ENCODE assay signal across 13 cellular contexts in the genomic region with DNA sequence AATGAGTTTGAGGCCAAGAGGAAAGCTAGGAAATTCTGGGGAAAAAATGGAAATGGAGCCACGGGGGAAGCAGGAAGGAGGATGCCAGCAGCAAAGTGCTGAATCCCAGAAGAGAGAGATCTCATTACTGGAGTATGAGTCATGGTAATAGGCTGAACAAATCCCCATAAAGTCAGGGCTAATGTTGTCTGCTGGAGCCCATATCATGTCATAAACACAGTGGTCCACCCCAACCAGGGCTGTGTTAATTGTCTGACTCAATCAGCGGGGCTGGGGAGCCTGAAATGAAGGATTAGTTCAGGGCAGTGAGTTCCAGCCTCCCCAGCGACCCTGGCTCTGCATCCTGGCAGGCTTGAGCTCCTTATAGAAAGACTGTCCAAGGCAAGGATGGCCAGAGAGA.
A peak's percentile ranks its signal among the peaks of the same experiment; 100 is the strongest.
DNase-seq lines count a peak whose midpoint lies in the region; FAIRE-seq and TF ChIP-seq lines count a peak whose summit lies in the region.
"Had no signal": no experiment of that assay in that cellular context is flagged by ENCODE, and none has a peak within 500 bp of the region (broad histone marks: within the 10 kb centered on the region; RNA-seq: fewer than 3 reads in every experiment).

No MANE protein-coding gene starts in this region.

- H3K4me2 ChIP-seq in astrocyte (ENCODE audit: low read length) = peak overlapping the region; percentile 50

- H3K9me3 Mint-ChIP-seq in astrocyte (ENCODE audit: unreplicated experiment) = peaks cover 3% of the 10 kb centered on the region
- H3K9me3 Mint-ChIP-seq in activated naive CD4-positive, alpha-beta T cell treated with anti-CD3 and anti-CD28 coated beads, Interleukin-2, amount 10 ng/mL, durations not matched to agents 7 days and 5 days = no peaks in the 10 kb centered on the region
- H3K9me3 Mint-ChIP-seq: activated B cell treated with CpG ODN at 0.5 μM for 24 hours had no signal

- H3K4me1 ChIP-seq in astrocyte (ENCODE audit: insufficient read depth, low read length) (no peaks in the 10 kb centered on the region), tibial nerve (no peaks in the 10 kb centered on the region), ovary (ENCODE audit: insufficient read depth) (no peaks in the 10 kb centered on the region)

- TF ChIP-seq POLR2A in tibial nerve (IDR thresholded peaks at IDR 0.05) (no peak), ovary (IDR thresholded peaks at IDR 0.05) (no peak)

- TF ChIP-seq CTCF in AG09309 (IDR thresholded peaks at IDR 0.05; ENCODE audit: control insufficient read depth, insufficient read depth, low read depth, low read length, missing control alignments) (no peak), astrocyte (IDR thresholded peaks at IDR 0.05; ENCODE audit: insufficient read depth, low read depth, low read length) (no peak), tibial nerve (IDR thresholded peaks at IDR 0.05) (no peak), ovary (IDR thresholded peaks at IDR 0.05) (no peak)

- no peaks in the 10 kb centered on the region for H3K79me2 ChIP-seq in astrocyte (ENCODE audit: insufficient read depth, low read length)

- H3K36me3 ChIP-seq in astrocyte (ENCODE audit: insufficient read depth, low read length) = no peaks in the 10 kb centered on the region
- H3K36me3 ChIP-seq in tibial nerve = no peaks in the 10 kb centered on the region
- no peaks in the 10 kb centered on the region for H3K36me3 ChIP-seq in ovary
- H3K36me3 ChIP-seq: thoracic aorta had no signal

- peak; percentile 63 for FAIRE-seq in astrocyte (lab: Jason Lieb, UNC)

- CTCF ChIA-PET in activated naive CD4-positive, alpha-beta T cell treated with anti-CD3 and anti-CD28 coated beads, Interleukin-2, amount 10 ng/mL, durations not matched to agents 7 days and 5 days (lab: Charles Lee) = no interaction called here

- no peak overlapping the region for H3K4me3 ChIP-seq in AG09309 (ENCODE audit: control insufficient read depth, low read depth, low read length)
- H3K4me3 ChIP-seq in astrocyte (ENCODE audit: insufficient read depth, low read depth, low read length) = no peak overlapping the region
- H3K4me3 ChIP-seq in tibial nerve = no peak overlapping the region
- H3K4me3 ChIP-seq in ovary = no peak overlapping the region
- H3K4me3 ChIP-seq: thoracic aorta had no signal

- H3K9me3 ChIP-seq in astrocyte (ENCODE audit: insufficient read depth, low read depth, low read length) (no peaks in the 10 kb centered on the region), tibial nerve (no peaks in the 10 kb centered on the region), ovary (no peaks in the 10 kb centered on the region)
- H3K9me3 ChIP-seq: thoracic aorta had no signal

- intact Hi-C loops in ovary (cut with DNase I) = no loop called here

- H2AFZ ChIP-seq in astrocyte (ENCODE audit: low read depth, low read length) = peak overlapping the region; percentile 46

- no peaks in the 10 kb centered on the region for H3K36me3 Mint-ChIP-seq in astrocyte (ENCODE audit: low read depth, unreplicated experiment)
- H3K36me3 Mint-ChIP-seq in activated naive CD4-positive, alpha-beta T cell treated with anti-CD3 and anti-CD28 coated beads, Interleukin-2, amount 10 ng/mL, durations not matched to agents 7 days and 5 days = no peaks in the 10 kb centered on the region

- peaks cover 4% of the 10 kb centered on the region for H3K4me1 Mint-ChIP-seq in astrocyte (ENCODE audit: low read depth, unreplicated experiment)
- peaks cover 7% of the 10 kb centered on the region for H3K4me1 Mint-ChIP-seq in activated naive CD4-positive, alpha-beta T cell treated with anti-CD3 and anti-CD28 coated beads, Interleukin-2, amount 10 ng/mL, durations not matched to agents 7 days and 5 days
- H3K4me1 Mint-ChIP-seq: activated B cell treated with CpG ODN at 0.5 μM for 24 hours had no signal

- H3K27me3 Mint-ChIP-seq in astrocyte (ENCODE audit: low read depth, unreplicated experiment) = peaks cover 2% of the 10 kb centered on the region
- H3K27me3 Mint-ChIP-seq in activated naive CD4-positive, alpha-beta T cell treated with anti-CD3 and anti-CD28 coated beads, Interleukin-2, amount 10 ng/mL, durations not matched to agents 7 days and 5 days = peaks cover 53% of the 10 kb centered on the region

- H3K27ac Mint-ChIP-seq in astrocyte (ENCODE audit: unreplicated experiment) = peak overlapping the region; percentile 43
- H3K27ac Mint-ChIP-seq in activated naive CD4-positive, alpha-beta T cell treated with anti-CD3 and anti-CD28 coated beads, Interleukin-2, amount 10 ng/mL, durations not matched to agents 7 days and 5 days = no peak overlapping the region
- H3K27ac Mint-ChIP-seq: activated B cell treated with CpG ODN at 0.5 μM for 24 hours had no signal

- H3K27me3 ChIP-seq in astrocyte (ENCODE audit: insufficient read depth, low read length) = no peaks in the 10 kb centered on the region
- no peaks in the 10 kb centered on the region for H3K27me3 ChIP-seq in tibial nerve
- H3K27me3 ChIP-seq in ovary = no peaks in the 10 kb centered on the region

- TF ChIP-seq EP300 in tibial nerve (IDR thresholded peaks at IDR 0.05) = no peak
- no peak for TF ChIP-seq EP300 in ovary (IDR thresholded peaks at IDR 0.05)

- DNase-seq in AG09309 (ENCODE audit: low read depth) = peak; percentile 59
- DNase-seq in HS-5 (ENCODE audit: low read depth) = peak; percentile 38
- peak; percentile 46 for DNase-seq in astrocyte (ENCODE audit: low read depth)
- peak; percentile 10 to 37 for DNase-seq in lung microvascular endothelial cell (ENCODE audit: low read depth in 2 of 2)
- no peak for DNase-seq in activated naive CD4-positive, alpha-beta T cell (lab: John Stamatoyannopoulos, UW)
- no peak for DNase-seq in tibial nerve (ENCODE audit: low spot score in 2 of 2)
- no peak for DNase-seq in ovary
- no peak for DNase-seq in activated naive CD4-positive, alpha-beta T cell treated with anti-CD3 and anti-CD28 coated beads, Interleukin-2, amount 10 ng/mL, durations not matched to agents 7 days and 5 days
- DNase-seq: activated B cell treated with CpG ODN at 0.5 μM for 24 hours, C1 segment of cervical spinal cord, NCI-H1694 had no signal

- H3K27ac ChIP-seq in astrocyte (ENCODE audit: low read depth, low read length) = no peak overlapping the region
- H3K27ac ChIP-seq in tibial nerve = no peak overlapping the region
- no peak overlapping the region for H3K27ac ChIP-seq in ovary
- H3K27ac ChIP-seq: HL-60, thoracic aorta had no signal

- 22 to 40% methylated on average over 3 of the region's 3 CpGs for WGBS in tibial nerve, 2 donors
- 60 to 64% (median 61%) methylated on average over 3 of the region's 3 CpGs for WGBS in ovary, 3 donors

- H3K9ac ChIP-seq in astrocyte (ENCODE audit: low read length) = no peak overlapping the region

- no peaks in the 10 kb centered on the region for H4K20me1 ChIP-seq in astrocyte (ENCODE audit: insufficient read depth, low read length)

- H3K4me3 Mint-ChIP-seq in astrocyte (ENCODE audit: unreplicated experiment) = no peak overlapping the region
- no peak overlapping the region for H3K4me3 Mint-ChIP-seq in activated naive CD4-positive, alpha-beta T cell treated with anti-CD3 and anti-CD28 coated beads, Interleukin-2, amount 10 ng/mL, durations not matched to agents 7 days and 5 days
- H3K4me3 Mint-ChIP-seq: activated B cell treated with CpG ODN at 0.5 μM for 24 hours had no signal

Comparison
In these comparisons a context has a peak if more than half of its experiments do, and no peak if none do; other contexts are left out.
1. DNase-seq: peak in AG09309 (single experiment), HS-5 (single experiment), astrocyte (single experiment) and lung microvascular endothelial cell (2 of 2); none in activated naive CD4-positive, alpha-beta T cell (0 of 4), tibial nerve (0 of 2), ovary (0 of 5) and activated naive CD4-positive, alpha-beta T cell treated with anti-CD3 and anti-CD28 coated beads, Interleukin-2, amount 10 ng/mL, durations not matched to agents 7 days and 5 days (single experiment).